In genomic region chr10:33746878-33747277, GRCh38 we compare ENCODE assay signal across 23 cellular contexts.
DNase-seq lines count a peak whose midpoint lies in the region; ATAC-seq and TF ChIP-seq lines count a peak whose summit lies in the region.
"Had no signal": no experiment of that assay in that cellular context is flagged by ENCODE, and none has a peak within 500 bp of the region (broad histone marks: within the 10 kb centered on the region; RNA-seq: fewer than 3 reads in every experiment).

No MANE protein-coding gene starts in this region.

- H3K23ac ChIP-seq in IMR-90 (ENCODE audit: low read depth, low read length), result no peak overlapping the region

- no peaks in the 10 kb centered on the region for H3K79me1 ChIP-seq in IMR-90 (ENCODE audit: low read depth in 1 of 2, low read length in 2 of 2)

- in situ Hi-C loops in IMR-90 (cut with MboI; ENCODE audit: low sequenced_read_pairs), result no loop called here

- H3K27ac ChIP-seq in IMR-90 (ENCODE audit: insufficient read depth, low read length) (no peak overlapping the region), foreskin keratinocyte (no peak overlapping the region), endodermal cell (ENCODE audit: low read depth, low read length) (no peak overlapping the region)
- H3K27ac ChIP-seq: gastroesophageal sphincter, parathyroid adenoma, right lobe of liver, SK-N-MC, WERI-Rb-1 had no signal

- no peak for TF ChIP-seq POLR2A in IMR-90 (IDR thresholded peaks at IDR 0.05; ENCODE audit: low read depth, low read length)

- H3K14ac ChIP-seq in IMR-90 (replicated peaks; ENCODE audit: low read depth, low read length), result no peak overlapping the region

- H3K36me3 ChIP-seq in IMR-90 (ENCODE audit: control insufficient read depth, insufficient read depth, low read length) (no peaks in the 10 kb centered on the region), endodermal cell (ENCODE audit: control insufficient read depth, insufficient read depth, low read length) (no peaks in the 10 kb centered on the region)
- H3K36me3 ChIP-seq: gastroesophageal sphincter, right lobe of liver, WERI-Rb-1 had no signal

- no peak overlapping the region for H2BK15ac ChIP-seq in IMR-90 (ENCODE audit: low read depth, low read length)

- no peak overlapping the region for H3K18ac ChIP-seq in IMR-90 (ENCODE audit: low read depth, low read length)

- TF ChIP-seq CTCF in AG04449 (IDR thresholded peaks at IDR 0.05; ENCODE audit: insufficient read depth, low read length, missing control alignments), result no peak
- TF ChIP-seq CTCF in IMR-90 (conservative IDR thresholded peaks at IDR 0.05; ENCODE audit: low read depth, low read length), result no peak
- TF ChIP-seq CTCF in foreskin keratinocyte (conservative IDR thresholded peaks at IDR 0.05), result no peak
- no peak for TF ChIP-seq CTCF in endodermal cell (conservative IDR thresholded peaks at IDR 0.05)

- CTCF ChIA-PET in AG04449 (lab: Yijun Ruan, JAX), result no interaction called here
- CTCF ChIA-PET in IMR-90 (lab: Yijun Ruan, JAX), result interaction anchor here (0.7 to 1.1 kb wide), 2 partner anchors 15 to 190 kb away, joined by 3 to 5 read pairs; no protein-coding TSS in a partner anchor
- CTCF ChIA-PET in activated CD8-positive, alpha-beta memory T cell treated with anti-CD3 and anti-CD28 coated beads, Interleukin-2, amount 10 ng/mL, durations not matched to agents 7 days and 5 days (lab: Charles Lee), result no interaction called here

- no peaks in the 10 kb centered on the region for H3K9me1 ChIP-seq in IMR-90 (ENCODE audit: insufficient read depth, low read length)

- intact Hi-C loops in IMR-90 (cut with micrococcal nuclease), result loop anchor here (10.0 kb wide), 1 partner anchor 412 kb away; the partner anchor contains the start of gene NRP1

- WGBS in IMR-90 (ENCODE audit: extremely low coverage in 2 of 2, insufficient read length in 1 of 2), 2 experiments, result no CpG with 5 or more reads among the region's 2 CpGs
- WGBS in endodermal cell (ENCODE audit: insufficient coverage in 1 of 2, insufficient read length in 1 of 2), 2 experiments, result 89 to 100% methylated on average over 2 of the region's 2 CpGs

- H3K4me1 ChIP-seq in IMR-90 (ENCODE audit: control insufficient read depth, insufficient read depth, low read length) (no peaks in the 10 kb centered on the region), foreskin keratinocyte (no peaks in the 10 kb centered on the region), endodermal cell (ENCODE audit: control insufficient read depth, insufficient read depth, low read length) (no peaks in the 10 kb centered on the region)
- H3K4me1 ChIP-seq: parathyroid adenoma had no signal

- H2AK5ac ChIP-seq in IMR-90 (ENCODE audit: low read depth, low read length), result no peak overlapping the region

- no peak overlapping the region for H2AFZ ChIP-seq in IMR-90 (replicated peaks; ENCODE audit: low read length, poor library complexity)
- H2AFZ ChIP-seq: parathyroid adenoma had no signal

- H2BK120ac ChIP-seq in IMR-90 (ENCODE audit: low read depth, low read length), result no peak overlapping the region

- no peak for TF ChIP-seq RAD21 in IMR-90 (IDR thresholded peaks at IDR 0.05; ENCODE audit: low read length)

- no peak overlapping the region for H3K4me3 ChIP-seq in AG04449 (ENCODE audit: low read depth, low read length)
- H3K4me3 ChIP-seq in IMR-90 (ENCODE audit: insufficient read depth, low read depth, low read length), result no peak overlapping the region
- H3K4me3 ChIP-seq in endodermal cell (ENCODE audit: low read length), result no peak overlapping the region
- H3K4me3 ChIP-seq: gastroesophageal sphincter, right lobe of liver, SK-N-MC had no signal

- H4K5ac ChIP-seq in IMR-90 (ENCODE audit: low read depth, low read length), result no peak overlapping the region

- H3K4ac ChIP-seq in IMR-90 (ENCODE audit: low read depth, low read length), result no peak overlapping the region

- DNase-seq in AG04449 (ENCODE audit: low read depth, low spot score) (peak; percentile 7), IMR-90 (peak; percentile 66), astrocyte of the hippocampus (ENCODE audit: low read depth, low spot score) (peak; percentile 56), foreskin keratinocyte (peak; percentile 45 to 54), endodermal cell (no peak)
- DNase-seq in activated CD8-positive, alpha-beta memory T cell treated with anti-CD3 and anti-CD28 coated beads, Interleukin-2, amount 10 ng/mL, durations not matched to agents 7 days and 5 days, result no peak
- DNase-seq: activated CD4-positive, alpha-beta T cell treated with anti-CD3 and anti-CD28 coated beads, Interleukin-2, amount 10 ng/mL, durations not matched to agents 24 days and 14 days; activated naive CD4-positive, alpha-beta T cell treated with anti-CD3 and anti-CD28 coated beads for 36 hours; Karpas-422; kidney; NCI-H187 treated with DMSO at 0.1 percent for 48 hours; NCI-H446; NCI-H82; nephron progenitor cell; right lobe of liver; WERI-Rb-1 had no signal

- H3K27me3 ChIP-seq in IMR-90 (ENCODE audit: control insufficient read depth, insufficient read depth, low read length), result peaks cover 10% of the 10 kb centered on the region; the same call in 1 of the 2 replicates
- H3K27me3 ChIP-seq in foreskin keratinocyte, result no peaks in the 10 kb centered on the region
- H3K27me3 ChIP-seq in endodermal cell (ENCODE audit: control insufficient read depth, insufficient read depth, low read length, poor library complexity, severe bottlenecking), result no peaks in the 10 kb centered on the region
- H3K27me3 ChIP-seq: gastroesophageal sphincter, right lobe of liver had no signal

- no peak overlapping the region for H3K9ac ChIP-seq in IMR-90 (ENCODE audit: low read depth, low read length)
- no peak overlapping the region for H3K9ac ChIP-seq in endodermal cell (ENCODE audit: extremely low read depth, low read length, poor library complexity, severe bottlenecking)
- H3K9ac ChIP-seq: parathyroid adenoma had no signal

- no peak overlapping the region for H3K56ac ChIP-seq in IMR-90 (ENCODE audit: extremely low read depth, insufficient read depth, low read length)

- H3K4me2 ChIP-seq in IMR-90 (ENCODE audit: low read depth, low read length), result no peak overlapping the region

- H2BK20ac ChIP-seq in IMR-90 (ENCODE audit: low read depth, low read length), result no peak overlapping the region

- no peak overlapping the region for H2BK5ac ChIP-seq in IMR-90 (ENCODE audit: low read depth, low read length, poor library complexity, severe bottlenecking)

- H3K4me1 Mint-ChIP-seq in endodermal cell, result no peaks in the 10 kb centered on the region
- H3K4me1 Mint-ChIP-seq in activated CD8-positive, alpha-beta memory T cell treated with anti-CD3 and anti-CD28 coated beads, Interleukin-2, amount 10 ng/mL, durations not matched to agents 7 days and 5 days, result no peaks in the 10 kb centered on the region
- H3K4me1 Mint-ChIP-seq: activated CD4-positive, alpha-beta T cell treated with anti-CD3 and anti-CD28 coated beads, Interleukin-2, amount 10 ng/mL, durations not matched to agents 24 days and 14 days; nephron progenitor cell had no signal

- no peak overlapping the region for H3K27ac Mint-ChIP-seq in endodermal cell
- no peak overlapping the region for H3K27ac Mint-ChIP-seq in activated CD8-positive, alpha-beta memory T cell treated with anti-CD3 and anti-CD28 coated beads, Interleukin-2, amount 10 ng/mL, durations not matched to agents 7 days and 5 days
- H3K27ac Mint-ChIP-seq: activated CD4-positive, alpha-beta T cell treated with anti-CD3 and anti-CD28 coated beads, Interleukin-2, amount 10 ng/mL, durations not matched to agents 24 days and 14 days; activated naive CD4-positive, alpha-beta T cell treated with anti-CD3 and anti-CD28 coated beads for 36 hours; nephron progenitor cell; stimulated activated naive CD8-positive, alpha-beta T cell treated with anti-CD3 and anti-CD28 coated beads, Interleukin-15, Interleukin-2, amounts not matched to agents 100 ng/mL and 50 ng/mL, for 24 hours; T-helper 2 cell treated with Interferon-gamma antibody and Interleukin-4, amounts not matched to agents 5 μg/mL and 100 μg/mL, for 36 hours had no signal

- H3K4me3 Mint-ChIP-seq in endodermal cell, result no peak overlapping the region
- H3K4me3 Mint-ChIP-seq in activated CD8-positive, alpha-beta memory T cell treated with anti-CD3 and anti-CD28 coated beads, Interleukin-2, amount 10 ng/mL, durations not matched to agents 7 days and 5 days, result no peak overlapping the region
- H3K4me3 Mint-ChIP-seq: activated CD4-positive, alpha-beta T cell treated with anti-CD3 and anti-CD28 coated beads, Interleukin-2, amount 10 ng/mL, durations not matched to agents 24 days and 14 days; activated naive CD4-positive, alpha-beta T cell treated with anti-CD3 and anti-CD28 coated beads for 36 hours; nephron progenitor cell; stimulated activated naive CD8-positive, alpha-beta T cell treated with anti-CD3 and anti-CD28 coated beads, Interleukin-15, Interleukin-2, amounts not matched to agents 100 ng/mL and 50 ng/mL, for 24 hours; T-helper 2 cell treated with Interferon-gamma antibody and Interleukin-4, amounts not matched to agents 5 μg/mL and 100 μg/mL, for 36 hours had no signal

- no peaks in the 10 kb centered on the region for H3K9me3 Mint-ChIP-seq in endodermal cell
- no peaks in the 10 kb centered on the region for H3K9me3 Mint-ChIP-seq in activated CD8-positive, alpha-beta memory T cell treated with anti-CD3 and anti-CD28 coated beads, Interleukin-2, amount 10 ng/mL, durations not matched to agents 7 days and 5 days (ENCODE audit: low read depth)
- H3K9me3 Mint-ChIP-seq: activated CD4-positive, alpha-beta T cell treated with anti-CD3 and anti-CD28 coated beads, Interleukin-2, amount 10 ng/mL, durations not matched to agents 24 days and 14 days; activated naive CD4-positive, alpha-beta T cell treated with anti-CD3 and anti-CD28 coated beads for 36 hours; nephron progenitor cell; stimulated activated naive CD8-positive, alpha-beta T cell treated with anti-CD3 and anti-CD28 coated beads, Interleukin-15, Interleukin-2, amounts not matched to agents 100 ng/mL and 50 ng/mL, for 24 hours; T-helper 2 cell treated with Interferon-gamma antibody and Interleukin-4, amounts not matched to agents 5 μg/mL and 100 μg/mL, for 36 hours had no signal

- no TSS peak for BruUV-seq in IMR-90 (replicated peaks; lab: Mats Ljungman, UMichigan)

- dilution Hi-C loops in IMR-90 (cut with HindIII; ENCODE audit: low sequenced_read_pairs, unreplicated experiment), result no loop called here

- H3K27me3 Mint-ChIP-seq in endodermal cell (ENCODE audit: insufficient read depth), result no peaks in the 10 kb centered on the region
- no peaks in the 10 kb centered on the region for H3K27me3 Mint-ChIP-seq in activated CD8-positive, alpha-beta memory T cell treated with anti-CD3 and anti-CD28 coated beads, Interleukin-2, amount 10 ng/mL, durations not matched to agents 7 days and 5 days
- H3K27me3 Mint-ChIP-seq: activated CD4-positive, alpha-beta T cell treated with anti-CD3 and anti-CD28 coated beads, Interleukin-2, amount 10 ng/mL, durations not matched to agents 24 days and 14 days; stimulated activated naive CD8-positive, alpha-beta T cell treated with anti-CD3 and anti-CD28 coated beads, Interleukin-15, Interleukin-2, amounts not matched to agents 100 ng/mL and 50 ng/mL, for 24 hours had no signal

- ATAC-seq in IMR-90 (ENCODE audit: low read depth) (no peak; the same call in 1 of the 2 replicates), foreskin keratinocyte (no peak), GM21526 (IDR thresholded peaks at IDR 0.05; ENCODE audit: low FRiP score, unreplicated experiment) (no peak), HG02623 (IDR thresholded peaks at IDR 0.05; ENCODE audit: unreplicated experiment) (no peak)
- ATAC-seq in activated CD8-positive, alpha-beta memory T cell treated with anti-CD3 and anti-CD28 coated beads, Interleukin-2, amount 10 ng/mL, durations not matched to agents 7 days and 5 days, result no peak
- ATAC-seq: gastroesophageal sphincter, right lobe of liver had no signal

- H4K8ac ChIP-seq in IMR-90 (ENCODE audit: low read depth in 2 of 2, low read length in 2 of 2), result no peak overlapping the region

- H3K36me3 Mint-ChIP-seq in endodermal cell (ENCODE audit: low read depth), result no peaks in the 10 kb centered on the region
- H3K36me3 Mint-ChIP-seq in activated CD8-positive, alpha-beta memory T cell treated with anti-CD3 and anti-CD28 coated beads, Interleukin-2, amount 10 ng/mL, durations not matched to agents 7 days and 5 days, result no peaks in the 10 kb centered on the region

- POLR2A ChIA-PET in AG04449 (lab: Yijun Ruan, JAX) (no interaction called here), IMR-90 (lab: Charles Lee; ENCODE audit: unreplicated experiment) (interaction anchor here (0.5 kb wide), 1 partner anchor 557 kb away, joined by 4 read pairs; no protein-coding TSS in a partner anchor)

- no peak overlapping the region for H4K91ac ChIP-seq in IMR-90 (ENCODE audit: insufficient read depth, low read depth, low read length)

- H2AK9ac ChIP-seq in IMR-90 (replicated peaks; ENCODE audit: low read depth, low read length, poor library complexity), result no peak overlapping the region

- no peaks in the 10 kb centered on the region for H3K9me3 ChIP-seq in IMR-90 (ENCODE audit: control insufficient read depth, insufficient read depth, low read length)
- no peaks in the 10 kb centered on the region for H3K9me3 ChIP-seq in endodermal cell (ENCODE audit: control insufficient read depth, low read length)
- H3K9me3 ChIP-seq: gastroesophageal sphincter, right lobe of liver had no signal

- no peaks in the 10 kb centered on the region for H4K20me1 ChIP-seq in IMR-90 (ENCODE audit: insufficient read depth, low read length)

Comparison
In these comparisons a context has a peak if more than half of its experiments do, and no peak if none do; other contexts are left out.
1. DNase-seq: peak in AG04449 (single experiment), IMR-90 (single experiment), astrocyte of the hippocampus (single experiment) and foreskin keratinocyte (2 of 2); none in endodermal cell (single experiment) and activated CD8-positive, alpha-beta memory T cell treated with anti-CD3 and anti-CD28 coated beads, Interleukin-2, amount 10 ng/mL, durations not matched to agents 7 days and 5 days (single experiment).